8 cellular contexts compared by ENCODE assay signal in genomic region chr2:238426568-238427434, GRCh38. TPM values are rescaled to one million over a fixed set of nuclear protein-coding genes. Genes with fewer than 3 reads are reported as not detected.
DNase-seq lines count a peak whose midpoint lies in the region; ATAC-seq and TF ChIP-seq lines count a peak whose summit lies in the region.

TSS of gene ASB1 (plus strand) at chr2:238426927. CDS start at chr2:238427071, 144 bp downstream.

- H3K27me3 ChIP-seq in Panc1 (ENCODE audit: control insufficient read depth, insufficient read depth, low read length) (no peaks in the 10 kb centered on the region), esophagus squamous epithelium (no peaks in the 10 kb centered on the region)

- H3K9me3 Mint-ChIP-seq in Calu3 (ENCODE audit: low read depth, unreplicated experiment) (no peaks in the 10 kb centered on the region), naive B cell (no peaks in the 10 kb centered on the region)
- no peaks in the 10 kb centered on the region for H3K9me3 Mint-ChIP-seq in activated T-cell treated with anti-CD3 and anti-CD28 coated beads, Interleukin-2, amount 50 U/mL, for 4 hours
- H3K9me3 Mint-ChIP-seq in stimulated activated naive B cell treated with anti-CD40 and anti-IgM and Interleukin-4, amounts not matched to agents 10 μg/mL and 1 μg/mL and 100 μg/mL, for 72 hours: no peaks in the 10 kb centered on the region

- H3K9me3 ChIP-seq in Panc1 (ENCODE audit: control insufficient read depth, insufficient read depth, low read depth, low read length) (0 out of 2 replicates have a peak, but pooled peaks cover 5% of the 10 kb centered on the region), esophagus squamous epithelium (no peaks in the 10 kb centered on the region)

- TF ChIP-seq POLR2A in esophagus squamous epithelium (IDR thresholded peaks at IDR 0.05): peak in 2 of 4 donors; percentile 35 to 55

- peaks cover 38% of the 10 kb centered on the region for H3K4me1 Mint-ChIP-seq in Calu3 (ENCODE audit: low read depth, unreplicated experiment)
- H3K4me1 Mint-ChIP-seq in activated T-cell treated with anti-CD3 and anti-CD28 coated beads, Interleukin-2, amount 50 U/mL, for 4 hours (ENCODE audit: low read depth): peaks cover 42% of the 10 kb centered on the region
- peaks cover 33 to 42% (median 40%) of the 10 kb centered on the region in 3 donors for H3K4me1 Mint-ChIP-seq in naive B cell
- H3K4me1 Mint-ChIP-seq in stimulated activated naive B cell treated with anti-CD40 and anti-IgM and Interleukin-4, amounts not matched to agents 10 μg/mL and 1 μg/mL and 100 μg/mL, for 72 hours: peaks cover 23 to 33% of the 10 kb centered on the region in 2 donors

- intact Hi-C loops in Calu3 (cut with micrococcal nuclease; ENCODE audit: unreplicated experiment): loop anchor here (1.0 kb wide), 1 partner anchor 12 kb away; no protein-coding TSS in a partner anchor
- intact Hi-C loops in Panc1 (cut with micrococcal nuclease; ENCODE audit: unreplicated experiment): no loop called here
- intact Hi-C loops in esophagus squamous epithelium (cut with DNase I): no loop called here

- BruUV-seq in Calu3 (replicated peaks; lab: Mats Ljungman, UMichigan) (no TSS peak), Panc1 (replicated peaks; lab: Mats Ljungman, UMichigan) (no TSS peak)

- TF ChIP-seq CTCF in Calu3 (IDR thresholded peaks at IDR 0.05; ENCODE audit: unreplicated experiment) (no peak), Panc1 (IDR thresholded peaks at IDR 0.05) (no peak), esophagus squamous epithelium (IDR thresholded peaks at IDR 0.05) (peak in 1 of 6 experiments; percentile 5)

- in situ Hi-C loops in Panc1 (cut with HindIII; ENCODE audit: low pct_unique_long_range_greater_than_20kb, low sequenced_read_pairs): no loop called here

- H3K4me1 ChIP-seq in Panc1 (ENCODE audit: control insufficient read depth, insufficient read depth, low read length): peaks cover 18% of the 10 kb centered on the region
- peaks cover 17 to 36% (median 20%) of the 10 kb centered on the region in 3 donors for H3K4me1 ChIP-seq in esophagus squamous epithelium

- H3K27ac ChIP-seq in Panc1 (ENCODE audit: low read length): peak within 1 kb of the TSS; percentile 92
- peak within 1 kb of the TSS; percentile 90 to 97 (median 94) for H3K27ac ChIP-seq in esophagus squamous epithelium

- ATAC-seq in GM19468 (IDR thresholded peaks at IDR 0.05; ENCODE audit: extremely low read depth, unreplicated experiment) (peak; percentile 75), Panc1 (peak; percentile 88), naive B cell (ENCODE audit: low read depth in 2 of 2) (peak; percentile 78 to 79)
- ATAC-seq in activated T-cell treated with anti-CD3 and anti-CD28 coated beads, Interleukin-2, amount 50 U/mL, for 4 hours: peak; percentile 81 to 83
- ATAC-seq in stimulated activated naive B cell treated with anti-CD40 and anti-IgM and Interleukin-4, amounts not matched to agents 10 μg/mL and 1 μg/mL and 100 μg/mL, for 72 hours (replicated peaks): peak; percentile 84 to 89

- POLR2A ChIA-PET in Panc1 (lab: Charles Lee): interaction anchor here (0.5 to 1.4 kb wide), 3 partner anchors 13 to 470 kb away, joined by 3 to 4 read pairs (median 3); no protein-coding TSS in a partner anchor

- H3K4me3 Mint-ChIP-seq in Calu3 (ENCODE audit: low read depth, unreplicated experiment) (peak within 1 kb of the TSS; percentile 78), naive B cell (peak within 1 kb of the TSS; percentile 87 to 95 (median 94))
- peak within 1 kb of the TSS; percentile 91 for H3K4me3 Mint-ChIP-seq in activated T-cell treated with anti-CD3 and anti-CD28 coated beads, Interleukin-2, amount 50 U/mL, for 4 hours
- peak within 1 kb of the TSS; percentile 91 to 94 for H3K4me3 Mint-ChIP-seq in stimulated activated naive B cell treated with anti-CD40 and anti-IgM and Interleukin-4, amounts not matched to agents 10 μg/mL and 1 μg/mL and 100 μg/mL, for 72 hours

- 7% methylated on average over 3 of the region's 104 CpGs; no CpG with 5 or more reads in 1 of the 2 donors for WGBS in esophagus squamous epithelium, 2 donors

- peak within 1 kb of the TSS; percentile 92 to 94 for H3K4me3 ChIP-seq in Panc1 (ENCODE audit: low read depth in 2 of 2, low read length in 2 of 2)
- H3K4me3 ChIP-seq in esophagus squamous epithelium: peak within 1 kb of the TSS; percentile 52 to 97 (median 88)

- H3K36me3 ChIP-seq in Panc1 (ENCODE audit: control insufficient read depth, insufficient read depth, low read length) (no peaks in the 10 kb centered on the region; the same call in 1 of the 2 replicates), esophagus squamous epithelium (peaks cover 0 to 12% (median 0%) of the 10 kb centered on the region in 3 donors)

- H3K27ac Mint-ChIP-seq in Calu3 (ENCODE audit: unreplicated experiment): peak within 1 kb of the TSS; percentile 91
- H3K27ac Mint-ChIP-seq in naive B cell: peak within 1 kb of the TSS; percentile 90 to 98 (median 96)
- peak within 1 kb of the TSS; percentile 95 for H3K27ac Mint-ChIP-seq in stimulated activated naive B cell treated with anti-CD40 and anti-IgM and Interleukin-4, amounts not matched to agents 10 μg/mL and 1 μg/mL and 100 μg/mL, for 72 hours

- DNase-seq in Calu3 (peak; percentile 89), HS-27A (ENCODE audit: low read depth) (peak; percentile 5), Panc1 (ENCODE audit: low read depth, low spot score) (no peak), esophagus squamous epithelium (lab: John Stamatoyannopoulos, UW) (peak; percentile 28), naive B cell (peak; percentile 83)
- DNase-seq in activated T-cell treated with anti-CD3 and anti-CD28 coated beads, Interleukin-2, amount 50 U/mL, for 4 hours: peak; percentile 80
- peak; percentile 76 for DNase-seq in stimulated activated naive B cell treated with anti-CD40 and anti-IgM and Interleukin-4, amounts not matched to agents 10 μg/mL and 1 μg/mL and 100 μg/mL, for 72 hours

- CTCF ChIA-PET in Calu3 (lab: Charles Lee) (interaction anchor here (1.7 to 2.4 kb wide), 2 partner anchors 12 to 47 kb away, joined by 7 to 8 read pairs; no protein-coding TSS in a partner anchor), Panc1 (lab: Charles Lee) (no interaction called here)

- H3K36me3 Mint-ChIP-seq in Calu3 (ENCODE audit: insufficient read depth, unreplicated experiment): peaks cover 60% of the 10 kb centered on the region
- peaks cover 18% of the 10 kb centered on the region for H3K36me3 Mint-ChIP-seq in activated T-cell treated with anti-CD3 and anti-CD28 coated beads, Interleukin-2, amount 50 U/mL, for 4 hours (ENCODE audit: insufficient read depth)
- H3K36me3 Mint-ChIP-seq in naive B cell: peaks cover 0 to 8% of the 10 kb centered on the region in 2 donors
- peaks cover 14 to 25% of the 10 kb centered on the region in 2 donors for H3K36me3 Mint-ChIP-seq in stimulated activated naive B cell treated with anti-CD40 and anti-IgM and Interleukin-4, amounts not matched to agents 10 μg/mL and 1 μg/mL and 100 μg/mL, for 72 hours

- H3K27me3 Mint-ChIP-seq in Calu3 (ENCODE audit: unreplicated experiment) (no peaks in the 10 kb centered on the region), naive B cell (no peaks in the 10 kb centered on the region)
- H3K27me3 Mint-ChIP-seq in activated T-cell treated with anti-CD3 and anti-CD28 coated beads, Interleukin-2, amount 50 U/mL, for 4 hours (ENCODE audit: low read depth): no peaks in the 10 kb centered on the region
- H3K27me3 Mint-ChIP-seq in stimulated activated naive B cell treated with anti-CD40 and anti-IgM and Interleukin-4, amounts not matched to agents 10 μg/mL and 1 μg/mL and 100 μg/mL, for 72 hours: peaks cover 0 to 5% of the 10 kb centered on the region in 2 donors

RNA-seq across cellular contexts. Expression of gene ASB1, which starts in this region (rescaled TPM):
- total RNA-seq in Calu3 (2022): 64.2 and 71.6 TPM in 2 replicates
- total RNA-seq in Panc1 (2021; ENCODE audit: unreplicated experiment): 57.3 TPM
- polyA plus RNA-seq in Panc1 (2012; ENCODE audit: insufficient read length): 52.1 TPM
- total RNA-seq in activated T-cell treated with anti-CD3 and anti-CD28 coated beads, Interleukin-2, amount 50 U/mL, for 4 hours: 10 to 100 TPM; 37.8 to 42.6 (median 41.5) TPM
- 10 to 100 TPM in 1 of 4 donors, 1 to 10 TPM in 3; 3.9 to 17.7 (median 8.9) TPM for total RNA-seq in esophagus squamous epithelium
- polyA plus RNA-seq in naive B cell (ENCODE audit: low read depth in 6 of 6): 10 to 100 TPM; 17.4 to 43.8 (median 24.2) TPM
